In the genomic region with DNA sequence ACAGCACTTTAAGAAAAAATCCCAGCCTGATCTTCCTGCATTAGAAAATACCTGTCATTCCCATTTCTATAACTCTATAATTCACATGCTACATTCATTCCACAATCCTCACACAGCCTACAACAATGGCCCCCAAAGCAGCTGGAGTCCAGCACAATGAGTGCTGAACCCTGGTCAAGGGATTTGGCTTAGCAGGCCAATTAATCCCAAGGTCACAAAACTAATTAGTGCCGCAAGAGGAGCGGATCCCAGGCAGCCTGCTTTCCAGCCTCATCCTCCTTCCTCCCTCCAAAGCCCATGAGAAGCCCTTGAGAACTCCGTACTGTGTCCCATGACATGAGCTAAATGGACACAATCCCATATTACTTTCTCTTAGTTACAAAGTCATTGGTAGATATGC, we compare ENCODE assay signal across 21 cellular contexts.
A peak's percentile ranks its signal among the peaks of the same experiment; 100 is the strongest.
DNase-seq lines count a peak whose midpoint lies in the region; ATAC-seq, FAIRE-seq and TF ChIP-seq lines count a peak whose summit lies in the region.
"Had no signal": no experiment of that assay in that cellular context is flagged by ENCODE, and none has a peak within 500 bp of the region (broad histone marks: within the 10 kb centered on the region; RNA-seq: fewer than 3 reads in every experiment).

No MANE protein-coding gene starts in this region.

- no peak overlapping the region for H2AFZ ChIP-seq in neural progenitor cell (replicated peaks)
- no peak overlapping the region for H2AFZ ChIP-seq in GM23338
- H2AFZ ChIP-seq: GM23248 had no signal

- intact Hi-C loops in testis (cut with DNase I; ENCODE audit: low total_unique reads), result no loop called here

- no peak overlapping the region for H3K9ac ChIP-seq in neural progenitor cell
- H3K9ac ChIP-seq: BLaER1, GM23248 had no signal

- WGBS in testis, 2 donors, result 68 to 69% methylated on average over 3 of the region's 3 CpGs

- no peak for TF ChIP-seq CTCF in D721Med (IDR thresholded peaks at IDR 0.05; ENCODE audit: insufficient read depth, missing control alignments)
- TF ChIP-seq CTCF in WERI-Rb-1 (IDR thresholded peaks at IDR 0.05; ENCODE audit: low read depth, low read length), result no peak
- TF ChIP-seq CTCF in neural progenitor cell (IDR thresholded peaks at IDR 0.05), result no peak
- no peak for TF ChIP-seq CTCF in testis (IDR thresholded peaks at IDR 0.05)
- TF ChIP-seq CTCF in GM23338 (conservative IDR thresholded peaks at IDR 0.05; ENCODE audit: low read depth in 2 of 2), result no peak

- no peak overlapping the region for H3K4me2 ChIP-seq in neural progenitor cell
- no peak overlapping the region for H3K4me2 ChIP-seq in GM23338
- H3K4me2 ChIP-seq: BLaER1 had no signal

- H3K4me3 Mint-ChIP-seq in neural progenitor cell (no peak overlapping the region), GM23338 (no peak overlapping the region)
- H3K4me3 Mint-ChIP-seq: B cell; CD8-positive, alpha-beta T cell; H9 had no signal

- H3K27me3 ChIP-seq in WERI-Rb-1 (ENCODE audit: insufficient read depth, low read depth, severe bottlenecking) (no peaks in the 10 kb centered on the region), neural progenitor cell (no peaks in the 10 kb centered on the region), testis (no peaks in the 10 kb centered on the region), GM23338 (ENCODE audit: insufficient read depth) (no peaks in the 10 kb centered on the region)
- H3K27me3 ChIP-seq: BLaER1 had no signal

- H3K27me3 Mint-ChIP-seq in neural progenitor cell (ENCODE audit: insufficient read depth, low read depth), result peaks cover 4% of the 10 kb centered on the region
- no peaks in the 10 kb centered on the region for H3K27me3 Mint-ChIP-seq in GM23338 (ENCODE audit: insufficient read depth, low read depth, poor library complexity)
- H3K27me3 Mint-ChIP-seq: CD4-positive, CD25-positive, alpha-beta regulatory T cell had no signal

- H3K27ac Mint-ChIP-seq in neural progenitor cell (no peak overlapping the region), GM23338 (no peak overlapping the region)
- H3K27ac Mint-ChIP-seq: B cell; CD4-positive, CD25-positive, alpha-beta regulatory T cell; CD8-positive, alpha-beta T cell; H9 had no signal

- H4K20me1 ChIP-seq in neural progenitor cell (ENCODE audit: low read depth) (no peaks in the 10 kb centered on the region), GM23338 (replicated peaks; ENCODE audit: insufficient read depth) (no peaks in the 10 kb centered on the region)
- H4K20me1 ChIP-seq: BLaER1 had no signal

- no peak for ATAC-seq in GM18498 (IDR thresholded peaks at IDR 0.05; ENCODE audit: unreplicated experiment)
- no peak for ATAC-seq in GM23338
- ATAC-seq: CD8-positive, alpha-beta T cell; HCT116 had no signal

- H3K36me3 Mint-ChIP-seq in neural progenitor cell (no peaks in the 10 kb centered on the region), GM23338 (ENCODE audit: low read depth) (no peaks in the 10 kb centered on the region)
- H3K36me3 Mint-ChIP-seq: CD4-positive, CD25-positive, alpha-beta regulatory T cell; CD8-positive, alpha-beta T cell had no signal

- H3K4me1 ChIP-seq in neural progenitor cell (peaks cover 16% of the 10 kb centered on the region), testis (no peaks in the 10 kb centered on the region), GM23338 (ENCODE audit: insufficient read depth) (peaks cover 13% of the 10 kb centered on the region)
- H3K4me1 ChIP-seq: BLaER1 had no signal

- no peak overlapping the region for H3K27ac ChIP-seq in WERI-Rb-1
- no peak overlapping the region for H3K27ac ChIP-seq in neural progenitor cell
- no peak overlapping the region for H3K27ac ChIP-seq in testis
- H3K27ac ChIP-seq in GM23338 (ENCODE audit: low read depth), result no peak overlapping the region
- H3K27ac ChIP-seq: 22Rv1, BLaER1, C4-2B, GM23248 had no signal

- H3F3A ChIP-seq in neural progenitor cell (ENCODE audit: low read depth), result no peaks in the 10 kb centered on the region
- no peaks in the 10 kb centered on the region for H3F3A ChIP-seq in GM23338 (replicated peaks; ENCODE audit: low read depth)

- DNase-seq in D721Med (ENCODE audit: insufficient read length, low spot score), result no peak
- DNase-seq in WERI-Rb-1, result peak; percentile 51
- peak; percentile 75 for DNase-seq in neural progenitor cell (ENCODE audit: low spot score)
- peak; percentile 51 for DNase-seq in testis
- DNase-seq in GM23338 (ENCODE audit: low spot score), result no peak
- DNase-seq in HK-2 (ENCODE audit: unreplicated experiment), result no peak
- DNase-seq: CD4-positive, CD25-positive, alpha-beta regulatory T cell; CD8-positive, alpha-beta T cell; DMS53; DMS79 treated with DMSO at 0.1 percent for 48 hours; GM23248; H9 had no signal

- peak; percentile 29 for FAIRE-seq in D721Med (lab: Jason Lieb, UNC)
- FAIRE-seq: A204.1, GM12892, GM19239 had no signal

- H3K9me2 ChIP-seq in GM23338 (ENCODE audit: insufficient read depth), result no peaks in the 10 kb centered on the region

- TF ChIP-seq POLR2A in testis (IDR thresholded peaks at IDR 0.05), result no peak

- no peaks in the 10 kb centered on the region for H3K79me2 ChIP-seq in neural progenitor cell (ENCODE audit: low read depth)
- H3K79me2 ChIP-seq in GM23338 (replicated peaks; ENCODE audit: insufficient read depth), result no peaks in the 10 kb centered on the region

- H3K9me3 Mint-ChIP-seq in neural progenitor cell (no peaks in the 10 kb centered on the region), GM23338 (no peaks in the 10 kb centered on the region)
- H3K9me3 Mint-ChIP-seq: H9 had no signal

- H3K36me3 ChIP-seq in WERI-Rb-1, result no peaks in the 10 kb centered on the region
- no peaks in the 10 kb centered on the region for H3K36me3 ChIP-seq in neural progenitor cell
- H3K36me3 ChIP-seq in testis (ENCODE audit: low read depth, missing control alignments), result no peaks in the 10 kb centered on the region
- H3K36me3 ChIP-seq in GM23338 (ENCODE audit: insufficient read depth), result no peaks in the 10 kb centered on the region
- H3K36me3 ChIP-seq: BLaER1 had no signal

- H3K9me3 ChIP-seq in WERI-Rb-1 (ENCODE audit: severe bottlenecking), result no peaks in the 10 kb centered on the region
- no peaks in the 10 kb centered on the region for H3K9me3 ChIP-seq in neural progenitor cell (ENCODE audit: low read depth)
- H3K9me3 ChIP-seq in testis, result no peaks in the 10 kb centered on the region
- H3K9me3 ChIP-seq: BLaER1 had no signal

- H3K4me3 ChIP-seq in WERI-Rb-1 (ENCODE audit: low read depth, low read length), result no peak overlapping the region
- H3K4me3 ChIP-seq in neural progenitor cell, result no peak overlapping the region
- H3K4me3 ChIP-seq in testis, result no peak overlapping the region
- no peak overlapping the region for H3K4me3 ChIP-seq in GM23338
- H3K4me3 ChIP-seq: BLaER1, GM23248 had no signal

- H3K4me1 Mint-ChIP-seq in neural progenitor cell (peaks cover 24% of the 10 kb centered on the region), GM23338 (peaks cover 19% of the 10 kb centered on the region)
- H3K4me1 Mint-ChIP-seq: B cell had no signal

TF ChIP-seq in GM23338, 12 proteins besides CTCF, POLR2A, EP300 and RAD21 (continues in another document):
- TF ChIP-seq STAT1 (IDR thresholded peaks at IDR 0.05; ENCODE audit: unreplicated experiment) (no peak), POLR2AphosphoS5 (IDR thresholded peaks at IDR 0.05; ENCODE audit: low read depth) (no peak), CREB1 (CRISPR knock-in tag; IDR thresholded peaks at IDR 0.05; ENCODE audit: low read depth) (no peak), EZH2 (IDR thresholded peaks at IDR 0.05; ENCODE audit: low read depth, unreplicated experiment) (no peak), ZNF114 (CRISPR knock-in tag; IDR thresholded peaks at IDR 0.05) (no peak), ETS1 (IDR thresholded peaks at IDR 0.05) (no peak)
- TF ChIP-seq, protein P1, sequence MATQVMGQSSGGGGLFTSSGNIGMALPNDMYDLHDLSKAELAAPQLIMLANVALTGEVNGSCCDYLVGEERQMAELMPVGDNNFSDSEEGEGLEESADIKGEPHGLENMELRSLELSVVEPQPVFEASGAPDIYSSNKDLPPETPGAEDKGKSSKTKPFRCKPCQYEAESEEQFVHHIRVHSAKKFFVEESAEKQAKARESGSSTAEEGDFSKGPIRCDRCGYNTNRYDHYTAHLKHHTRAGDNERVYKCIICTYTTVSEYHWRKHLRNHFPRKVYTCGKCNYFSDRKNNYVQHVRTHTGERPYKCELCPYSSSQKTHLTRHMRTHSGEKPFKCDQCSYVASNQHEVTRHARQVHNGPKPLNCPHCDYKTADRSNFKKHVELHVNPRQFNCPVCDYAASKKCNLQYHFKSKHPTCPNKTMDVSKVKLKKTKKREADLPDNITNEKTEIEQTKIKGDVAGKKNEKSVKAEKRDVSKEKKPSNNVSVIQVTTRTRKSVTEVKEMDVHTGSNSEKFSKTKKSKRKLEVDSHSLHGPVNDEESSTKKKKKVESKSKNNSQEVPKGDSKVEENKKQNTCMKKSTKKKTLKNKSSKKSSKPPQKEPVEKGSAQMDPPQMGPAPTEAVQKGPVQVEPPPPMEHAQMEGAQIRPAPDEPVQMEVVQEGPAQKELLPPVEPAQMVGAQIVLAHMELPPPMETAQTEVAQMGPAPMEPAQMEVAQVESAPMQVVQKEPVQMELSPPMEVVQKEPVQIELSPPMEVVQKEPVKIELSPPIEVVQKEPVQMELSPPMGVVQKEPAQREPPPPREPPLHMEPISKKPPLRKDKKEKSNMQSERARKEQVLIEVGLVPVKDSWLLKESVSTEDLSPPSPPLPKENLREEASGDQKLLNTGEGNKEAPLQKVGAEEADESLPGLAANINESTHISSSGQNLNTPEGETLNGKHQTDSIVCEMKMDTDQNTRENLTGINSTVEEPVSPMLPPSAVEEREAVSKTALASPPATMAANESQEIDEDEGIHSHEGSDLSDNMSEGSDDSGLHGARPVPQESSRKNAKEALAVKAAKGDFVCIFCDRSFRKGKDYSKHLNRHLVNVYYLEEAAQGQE (IDR thresholded peaks at IDR 0.05; ENCODE audit: unreplicated experiment), result no peak

Comparison
In these comparisons a context has a peak if more than half of its experiments do, and no peak if none do; other contexts are left out.
1. DNase-seq: peak in WERI-Rb-1 (single experiment), neural progenitor cell (single experiment) and testis (single experiment); none in D721Med (single experiment), GM23338 (single experiment) and HK-2 (single experiment).